Comparison of ENCODE assay signal across 8 cellular contexts in genomic region chr2:210224660-210225460, GRCh38. TPM values are rescaled to one million over a fixed set of nuclear protein-coding genes. Genes with fewer than 3 reads are reported as not detected.
DNase-seq lines count a peak whose midpoint lies in the region; ATAC-seq and TF ChIP-seq lines count a peak whose summit lies in the region.

Gene ACADL, minus strand, starts transcription at chr2:210225447. Its CDS starts 184 bp downstream, at chr2:210225263.

- peak within 1 kb of the TSS; percentile 97 for H2AFZ ChIP-seq in mesenchymal stem cell (ENCODE audit: low read depth, low read length)

- H3K9me3 ChIP-seq in RWPE2 (ENCODE audit: severe bottlenecking) (no peaks in the 10 kb centered on the region), mesenchymal stem cell (ENCODE audit: control insufficient read depth, low read length) (no peaks in the 10 kb centered on the region)

- no peak within 1 kb of the TSS for H3K23ac ChIP-seq in mesenchymal stem cell (ENCODE audit: low read length in 2 of 2)

- peak within 1 kb of the TSS in 1 of 2 experiments; percentile 41 for H3K4ac ChIP-seq in mesenchymal stem cell (ENCODE audit: low read depth in 1 of 2, low read length in 2 of 2)

- H3K4me1 ChIP-seq in RWPE2 (ENCODE audit: insufficient read depth, poor library complexity, severe bottlenecking) = no peaks in the 10 kb centered on the region
- H3K4me1 ChIP-seq in mesenchymal stem cell (ENCODE audit: control insufficient read depth, insufficient read depth, low read depth, low read length) = peaks cover 4% of the 10 kb centered on the region

- TF ChIP-seq CTCF in RWPE2 (IDR thresholded peaks at IDR 0.05; ENCODE audit: poor library complexity, severe bottlenecking) = no peak
- TF ChIP-seq CTCF in endothelial cell (IDR thresholded peaks at IDR 0.05; ENCODE audit: unreplicated experiment) = no peak
- no peak for TF ChIP-seq CTCF in type B pancreatic cell (conservative IDR thresholded peaks at IDR 0.05)

- ATAC-seq in GM19372 (IDR thresholded peaks at IDR 0.05; ENCODE audit: low read depth, unreplicated experiment) (peak; percentile 63), RWPE2 (ENCODE audit: low read depth) (peak; percentile 86)

- no peaks in the 10 kb centered on the region for H3K9me3 Mint-ChIP-seq in endothelial cell (ENCODE audit: unreplicated experiment)
- peaks cover 4% of the 10 kb centered on the region for H3K9me3 Mint-ChIP-seq in type B pancreatic cell

- peak within 1 kb of the TSS; percentile 25 for H3K4me3 ChIP-seq in RWPE2 (ENCODE audit: severe bottlenecking)
- H3K4me3 ChIP-seq in mesenchymal stem cell (ENCODE audit: insufficient read depth in 1 of 2, low read depth in 1 of 2, low read length in 2 of 2) = peak within 1 kb of the TSS; percentile 86 to 90

- H3K27ac ChIP-seq in RWPE2 (ENCODE audit: poor library complexity, severe bottlenecking) = no peak within 1 kb of the TSS
- no peak within 1 kb of the TSS for H3K27ac ChIP-seq in mesenchymal stem cell (ENCODE audit: low read length, poor library complexity, severe bottlenecking)

- H3K27ac Mint-ChIP-seq in endothelial cell (ENCODE audit: unreplicated experiment) (no peak within 1 kb of the TSS), type B pancreatic cell (peak within 1 kb of the TSS; percentile 41)

- H3K27me3 Mint-ChIP-seq in endothelial cell (ENCODE audit: unreplicated experiment) = peaks cover 9% of the 10 kb centered on the region
- H3K27me3 Mint-ChIP-seq in type B pancreatic cell = peaks cover 73% of the 10 kb centered on the region

- no peak within 1 kb of the TSS for H2BK5ac ChIP-seq in mesenchymal stem cell (ENCODE audit: low read depth, low read length, poor library complexity, severe bottlenecking)

- H4K91ac ChIP-seq in mesenchymal stem cell (ENCODE audit: low read length) = no peak within 1 kb of the TSS

- H3K4me1 Mint-ChIP-seq in endothelial cell (ENCODE audit: unreplicated experiment) (no peaks in the 10 kb centered on the region), type B pancreatic cell (ENCODE audit: unreplicated experiment) (peaks cover 6% of the 10 kb centered on the region)

- H3K36me3 Mint-ChIP-seq in endothelial cell (ENCODE audit: low read depth, unreplicated experiment) (no peaks in the 10 kb centered on the region), type B pancreatic cell (no peaks in the 10 kb centered on the region)

- no peak within 1 kb of the TSS for H4K8ac ChIP-seq in mesenchymal stem cell (ENCODE audit: low read length)

- peak within 1 kb of the TSS; percentile 78 for H3K4me3 Mint-ChIP-seq in endothelial cell (ENCODE audit: unreplicated experiment)
- H3K4me3 Mint-ChIP-seq in type B pancreatic cell = peak within 1 kb of the TSS; percentile 78

- H3K36me3 ChIP-seq in RWPE2 (ENCODE audit: low read depth) (no peaks in the 10 kb centered on the region), mesenchymal stem cell (ENCODE audit: control insufficient read depth in 1 of 2, insufficient read depth in 2 of 2, low read depth in 1 of 2, low read length in 2 of 2) (no peaks in the 10 kb centered on the region)

- H3K79me1 ChIP-seq in mesenchymal stem cell (replicated peaks; ENCODE audit: low read length, poor library complexity, severe bottlenecking) = no peaks in the 10 kb centered on the region

- peak within 1 kb of the TSS; percentile 63 for H3K9ac ChIP-seq in mesenchymal stem cell (ENCODE audit: low read length)

- no peak within 1 kb of the TSS for H2BK120ac ChIP-seq in mesenchymal stem cell (ENCODE audit: low read depth, low read length)

- no peak within 1 kb of the TSS for H2AK5ac ChIP-seq in mesenchymal stem cell (ENCODE audit: low read length, severe bottlenecking)

- H3K18ac ChIP-seq in mesenchymal stem cell (ENCODE audit: low read depth in 1 of 2, low read length in 2 of 2) = no peak within 1 kb of the TSS

- peak within 1 kb of the TSS in 1 of 2 experiments; percentile 90 for H3K14ac ChIP-seq in mesenchymal stem cell (ENCODE audit: low read length in 2 of 2)

- H3K27me3 ChIP-seq in RWPE2 (ENCODE audit: insufficient read depth, poor library complexity, severe bottlenecking) = peaks cover 28% of the 10 kb centered on the region
- H3K27me3 ChIP-seq in mesenchymal stem cell (ENCODE audit: control insufficient read depth in 1 of 2, insufficient read depth in 1 of 2, low read length in 2 of 2) = peaks cover 0 to 17% of the 10 kb centered on the region in 2 experiments

- WGBS in mesenchymal stem cell = 4% methylated on average over 85 of the region's 85 CpGs

- peak within 1 kb of the TSS; percentile 95 for H3K4me2 ChIP-seq in mesenchymal stem cell (ENCODE audit: low read length, poor library complexity, severe bottlenecking)

- H2BK15ac ChIP-seq in mesenchymal stem cell (ENCODE audit: low read depth, poor library complexity, severe bottlenecking) = no peak within 1 kb of the TSS

- peak; percentile 13 for DNase-seq in Ammon's horn (ENCODE audit: low spot score)
- no peak for DNase-seq in RWPE2 (ENCODE audit: low spot score)
- peak; percentile 38 for DNase-seq in endothelial cell (ENCODE audit: low spot score)
- DNase-seq in mesenchymal stem cell = peak; percentile 17
- DNase-seq in type B pancreatic cell (ENCODE audit: extremely low spot score, unreplicated experiment) = peak; percentile 76
- no peak for DNase-seq in SIG-M5 treated with dmso at 0.1 percent for 504 hours (lab: John Stamatoyannopoulos, UW; ENCODE audit: unreplicated experiment)
- no peak for DNase-seq in occipital lobe (lab: John Stamatoyannopoulos, UW)

- H2BK12ac ChIP-seq in mesenchymal stem cell (ENCODE audit: low read length in 2 of 2) = no peak within 1 kb of the TSS

RNA-seq across cellular contexts. Expression of gene ACADL, which starts in this region (rescaled TPM):
- total RNA-seq in endothelial cell (ENCODE audit: unreplicated experiment) = not detected
- not detected for polyA plus RNA-seq in mesenchymal stem cell (2013, experiment 1 of 2)
- not detected for polyA plus RNA-seq in mesenchymal stem cell (2013, experiment 2 of 2)
- 1.7 and 2.1 TPM in 2 replicates for total RNA-seq in type B pancreatic cell (ENCODE audit: low replicate concordance)
- total RNA-seq in occipital lobe = 9.2 TPM

Comparison
In these comparisons a context has a peak if more than half of its experiments do, and no peak if none do; other contexts are left out.
1. Peak in DNase-seq in endothelial cell; RNA of the gene not detected or under 1 TPM.
2. DNase-seq: peak in Ammon's horn (single experiment), mesenchymal stem cell (single experiment) and type B pancreatic cell (single experiment); none in RWPE2 (single experiment), SIG-M5 treated with dmso at 0.1 percent for 504 hours (single experiment) and occipital lobe (single experiment).